22 cellular contexts compared by ENCODE assay signal in genomic region chr4:123524958-123525628, GRCh38.
DNase-seq lines count a peak whose midpoint lies in the region; ATAC-seq and TF ChIP-seq lines count a peak whose summit lies in the region.
"Had no signal": no experiment of that assay in that cellular context is flagged by ENCODE, and none has a peak within 500 bp of the region (broad histone marks: within the 10 kb centered on the region; RNA-seq: fewer than 3 reads in every experiment).

No MANE protein-coding gene starts in this region.

- peak overlapping the region; percentile 20 for H3K27ac ChIP-seq in hepatocyte
- no peak overlapping the region for H3K27ac ChIP-seq in CD8-positive, alpha-beta T cell (ENCODE audit: low read depth, low read length)
- H3K27ac ChIP-seq: prostate gland, skin epidermis, tibial nerve had no signal

- 67% methylated on average over 5 of the region's 5 CpGs for WGBS in hepatocyte (ENCODE audit: low lambda C conversion rate, missing lambda C conversion rate)

- H3K4me1 Mint-ChIP-seq in CD8-positive, alpha-beta T cell (ENCODE audit: low read depth) = no peaks in the 10 kb centered on the region
- H3K4me1 Mint-ChIP-seq: activated naive CD4-positive, alpha-beta T cell treated with anti-CD3 and anti-CD28 coated beads, Interleukin-2, amount 50 U/mL, for 24 hours had no signal

- no peaks in the 10 kb centered on the region for H3K9me2 ChIP-seq in hepatocyte (replicated peaks; ENCODE audit: insufficient read depth)

- CTCF ChIA-PET in CD8-positive, alpha-beta T cell (lab: Charles Lee) = interaction anchor here (0.8 kb wide), 1 partner anchor 12 kb away, joined by 3 read pairs; no protein-coding TSS in a partner anchor

- H3K9me3 ChIP-seq in hepatocyte (ENCODE audit: low read depth) = no peaks in the 10 kb centered on the region
- no peaks in the 10 kb centered on the region for H3K9me3 ChIP-seq in CD8-positive, alpha-beta T cell (ENCODE audit: low read length)
- H3K9me3 ChIP-seq: mucosa of descending colon, prostate gland, tibial nerve had no signal

- no peaks in the 10 kb centered on the region for H3K9me3 Mint-ChIP-seq in CD8-positive, alpha-beta T cell
- H3K9me3 Mint-ChIP-seq: activated naive CD4-positive, alpha-beta T cell treated with anti-CD3 and anti-CD28 coated beads, Interleukin-2, amount 50 U/mL, for 24 hours; activated T-cell treated with anti-CD3 and anti-CD28 coated beads, Interleukin-2, amount 50 U/mL, for 72 hours; endodermal cell; neural crest cell had no signal

- no peaks in the 10 kb centered on the region for H3K27me3 ChIP-seq in hepatocyte
- H3K27me3 ChIP-seq in CD8-positive, alpha-beta T cell (ENCODE audit: insufficient read depth, low read length) = no peaks in the 10 kb centered on the region
- H3K27me3 ChIP-seq: tibial nerve had no signal

- no peak overlapping the region for H3K27ac Mint-ChIP-seq in CD8-positive, alpha-beta T cell
- H3K27ac Mint-ChIP-seq: activated naive CD4-positive, alpha-beta T cell treated with anti-CD3 and anti-CD28 coated beads, Interleukin-2, amount 50 U/mL, for 24 hours; activated T-cell treated with anti-CD3 and anti-CD28 coated beads, Interleukin-2, amount 50 U/mL, for 72 hours; endodermal cell had no signal

- no peaks in the 10 kb centered on the region for H3K36me3 Mint-ChIP-seq in CD8-positive, alpha-beta T cell
- H3K36me3 Mint-ChIP-seq: activated naive CD4-positive, alpha-beta T cell treated with anti-CD3 and anti-CD28 coated beads, Interleukin-2, amount 50 U/mL, for 24 hours had no signal

- H3K4me3 ChIP-seq in hepatocyte = no peak overlapping the region
- H3K4me3 ChIP-seq in CD8-positive, alpha-beta T cell (ENCODE audit: low read depth, low read length) = no peak overlapping the region
- H3K4me3 ChIP-seq: mucosa of descending colon, prostate gland, skin epidermis, tibial nerve had no signal

- H3K4me1 ChIP-seq in hepatocyte (ENCODE audit: insufficient read depth) = peaks cover 25% of the 10 kb centered on the region
- H3K4me1 ChIP-seq in CD8-positive, alpha-beta T cell (ENCODE audit: insufficient read depth, low read length) = no peaks in the 10 kb centered on the region
- H3K4me1 ChIP-seq: prostate gland, tibial nerve had no signal

- H3K79me2 ChIP-seq in hepatocyte = no peaks in the 10 kb centered on the region

- peak overlapping the region; percentile 26 for H3K4me2 ChIP-seq in hepatocyte

- H4K20me1 ChIP-seq in hepatocyte (ENCODE audit: insufficient read depth, poor library complexity, severe bottlenecking) = no peaks in the 10 kb centered on the region

- H3K36me3 ChIP-seq in hepatocyte (replicated peaks; ENCODE audit: insufficient read depth, low read depth) = no peaks in the 10 kb centered on the region
- no peaks in the 10 kb centered on the region for H3K36me3 ChIP-seq in CD8-positive, alpha-beta T cell (ENCODE audit: insufficient read depth, low read length)
- H3K36me3 ChIP-seq: prostate gland, tibial nerve had no signal

- POLR2A ChIA-PET in CD8-positive, alpha-beta T cell (lab: Charles Lee) = interaction anchor here (0.6 kb wide), 1 partner anchor 58 kb away, joined by 3 read pairs; no protein-coding TSS in a partner anchor

- H3K27me3 Mint-ChIP-seq in CD8-positive, alpha-beta T cell (ENCODE audit: low read depth) = peaks cover 2% of the 10 kb centered on the region
- H3K27me3 Mint-ChIP-seq: activated naive CD4-positive, alpha-beta T cell treated with anti-CD3 and anti-CD28 coated beads, Interleukin-2, amount 50 U/mL, for 24 hours had no signal

- TF ChIP-seq CTCF in hepatocyte (IDR thresholded peaks at IDR 0.05; ENCODE audit: poor library complexity) (no peak), GM10266 (IDR thresholded peaks at IDR 0.05; ENCODE audit: control insufficient read depth, insufficient read depth, low read depth, missing control alignments) (no peak)
- TF ChIP-seq CTCF in CD8-positive, alpha-beta T cell (IDR thresholded peaks at IDR 0.05) = no peak

- ATAC-seq in CD8-positive, alpha-beta T cell = no peak
- ATAC-seq: activated T-cell treated with anti-CD3 and anti-CD28 coated beads, Interleukin-2, amount 50 U/mL, for 72 hours; mucosa of descending colon had no signal

- DNase-seq in G401 (ENCODE audit: low spot score) (peak; percentile 31), NCI-H748 (lab: John Stamatoyannopoulos, UW; ENCODE audit: unreplicated experiment) (peak; percentile 34), hepatocyte (ENCODE audit: low spot score) (peak; percentile 25), smooth muscle cell of the brain vasculature (ENCODE audit: low read depth, low spot score) (peak; percentile 43), GM10266 (ENCODE audit: extremely low spot score) (no peak)
- no peak for DNase-seq in CD8-positive, alpha-beta T cell
- no peak for DNase-seq in effector CD4-positive, alpha-beta T cell
- DNase-seq: activated CD4-positive, alpha-beta T cell treated with anti-CD3 and anti-CD28 coated beads for 1 hour; activated T-cell treated with anti-CD3 and anti-CD28 coated beads, Interleukin-2, amount 50 U/mL, for 72 hours; COR-L47; endodermal cell; glutamatergic neuron; mucosa of descending colon; NCI-H1930; Right ventricle myocardium superior; stimulated activated CD4-positive, alpha-beta T cell treated with anti-CD3 and anti-CD28 coated beads, Interleukin-2, amount 100 ng/mL, for 48 hours; stimulated activated naive CD4-positive, alpha-beta T cell treated with Interleukin-2 at 50 U/mL for 16 hours had no signal

- H2AFZ ChIP-seq in hepatocyte = no peak overlapping the region

- intact Hi-C loops in CD8-positive, alpha-beta T cell (cut with DNase I, micrococcal nuclease) = no loop called here

- no peak overlapping the region for H3K4me3 Mint-ChIP-seq in CD8-positive, alpha-beta T cell
- H3K4me3 Mint-ChIP-seq: activated naive CD4-positive, alpha-beta T cell treated with anti-CD3 and anti-CD28 coated beads, Interleukin-2, amount 50 U/mL, for 24 hours; activated T-cell treated with anti-CD3 and anti-CD28 coated beads, Interleukin-2, amount 50 U/mL, for 72 hours; endodermal cell; neural crest cell had no signal

- in situ Hi-C loops in G401 (cut with HindIII; ENCODE audit: low sequenced_read_pairs) = no loop called here

Comparison
In these comparisons a context has a peak if more than half of its experiments do, and no peak if none do; other contexts are left out.
1. DNase-seq: peak in G401 (single experiment), NCI-H748 (single experiment), hepatocyte (single experiment) and smooth muscle cell of the brain vasculature (single experiment); none in CD8-positive, alpha-beta T cell (0 of 7), effector CD4-positive, alpha-beta T cell (single experiment) and GM10266 (single experiment).